ENCODE assay signal across 1 cellular context in the genomic region with DNA sequence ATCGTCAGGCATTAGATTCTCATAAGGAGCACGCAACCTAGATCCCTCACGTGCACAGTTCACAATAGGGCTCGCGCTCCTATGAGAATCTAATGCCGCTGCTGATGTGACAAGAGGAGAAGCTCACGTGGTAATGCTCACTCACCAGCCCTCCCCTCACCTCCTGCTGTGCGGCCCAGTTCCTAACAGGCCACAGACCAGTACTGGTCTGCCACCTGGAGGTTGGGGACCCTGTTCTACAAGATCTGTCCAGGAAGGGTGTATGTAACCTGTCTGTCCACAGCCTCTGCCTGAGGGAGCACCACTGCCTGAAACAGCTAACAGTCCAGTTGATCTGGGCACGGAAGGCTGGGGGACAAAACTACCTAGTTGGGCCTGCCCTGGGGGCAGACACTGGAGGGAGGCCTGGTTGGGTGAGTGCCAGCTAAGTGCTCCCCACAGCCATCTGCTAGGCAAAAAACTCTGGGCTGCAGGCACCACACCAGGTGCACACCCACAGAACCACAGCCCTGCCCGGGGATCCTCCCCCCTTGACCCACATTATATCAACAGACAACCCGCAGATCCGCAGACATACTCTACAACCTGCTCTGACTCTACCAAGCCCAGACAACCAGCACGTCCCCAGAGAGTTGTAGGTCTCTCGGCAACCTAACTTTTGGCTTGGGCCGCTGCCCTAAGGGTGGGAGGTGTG.
TF ChIP-seq lines count a peak whose summit lies in the region.

No MANE protein-coding gene starts in this region.

TF ChIP-seq in HEK293, 187 proteins besides CTCF, POLR2A, EP300 and RAD21:
- TF ChIP-seq GLIS1 (tag by site-specific recombination; IDR thresholded peaks at IDR 0.05), result peak; percentile 29
- TF ChIP-seq ZIC2 (tag by site-specific recombination; IDR thresholded peaks at IDR 0.05), result 0 out of 2 replicates have a peak, but pooled peaks have one; percentile 8
